Comparison of ENCODE assay signal across 6 cellular contexts in genomic region chr9:136726631-136727191, GRCh38. TPM values are rescaled to one million over a fixed set of nuclear protein-coding genes. Genes with fewer than 3 reads are reported as not detected.
A peak's percentile ranks its signal among the peaks of the same experiment; 100 is the strongest.
DNase-seq lines count a peak whose midpoint lies in the region; ATAC-seq and TF ChIP-seq lines count a peak whose summit lies in the region.

No MANE protein-coding gene starts in this region.

- H3K36me3 Mint-ChIP-seq in naive thymus-derived CD8-positive, alpha-beta T cell: peaks cover 6 to 35% (median 21%) of the 10 kb centered on the region in 3 donors

- peak; percentile 15 to 58 for ATAC-seq in naive thymus-derived CD8-positive, alpha-beta T cell
- ATAC-seq in HG03108 (IDR thresholded peaks at IDR 0.05; ENCODE audit: unreplicated experiment): no peak
- ATAC-seq in GM19023 (IDR thresholded peaks at IDR 0.05; ENCODE audit: unreplicated experiment): no peak

- no peaks in the 10 kb centered on the region for H3K27me3 Mint-ChIP-seq in naive thymus-derived CD8-positive, alpha-beta T cell

- no peaks in the 10 kb centered on the region for H3K27me3 ChIP-seq in BE2C
- H3K27me3 ChIP-seq in MG63: no peaks in the 10 kb centered on the region

- peak overlapping the region; percentile 91 to 99 (median 96) for H3K4me3 Mint-ChIP-seq in naive thymus-derived CD8-positive, alpha-beta T cell

- H3K4me1 ChIP-seq in BE2C: peaks cover 12% of the 10 kb centered on the region

- no peaks in the 10 kb centered on the region; the same call in 1 of the 2 replicates for H3K9me3 ChIP-seq in BE2C
- no peaks in the 10 kb centered on the region for H3K9me3 ChIP-seq in MG63

- peak; percentile 54 for DNase-seq in BE2C
- DNase-seq in MG63: no peak
- DNase-seq in astrocyte of the hippocampus (ENCODE audit: low read depth, low spot score): peak; percentile 51
- peak in 7 of 10 donors; percentile 21 to 50 (median 44) for DNase-seq in naive thymus-derived CD8-positive, alpha-beta T cell

- H3K27ac Mint-ChIP-seq in naive thymus-derived CD8-positive, alpha-beta T cell: peak overlapping the region; percentile 75 to 97 (median 92)

- H3K4me1 Mint-ChIP-seq in naive thymus-derived CD8-positive, alpha-beta T cell: peaks cover 15 to 41% (median 30%) of the 10 kb centered on the region in 4 donors

- peak; percentile 80 for TF ChIP-seq CTCF in BE2C (IDR thresholded peaks at IDR 0.05; ENCODE audit: low read depth, low read length)

- POLR2A ChIA-PET in naive thymus-derived CD8-positive, alpha-beta T cell (lab: Charles Lee): interaction anchor here (0.6 to 3.5 kb wide), 20 partner anchors 7 to 403 kb away, joined by 3 to 38 read pairs (median 6); partner anchors contain the start of genes AGPAT2, LCN10, LCN8 and TMEM141

- H3K36me3 ChIP-seq in BE2C (peaks cover 56% of the 10 kb centered on the region), MG63 (peaks cover 58% of the 10 kb centered on the region)

- no peaks in the 10 kb centered on the region for H3K9me3 Mint-ChIP-seq in naive thymus-derived CD8-positive, alpha-beta T cell

- H3K4me3 ChIP-seq in BE2C (ENCODE audit: low read depth, low read length) (peak overlapping the region; percentile 100), MG63 (peak overlapping the region; percentile 98)

RNA-seq across cellular contexts. Expression of gene DIPK1B, which starts 14.3 kb away (rescaled TPM):
- 119 TPM for polyA plus RNA-seq in BE2C (2012; ENCODE audit: insufficient read depth, insufficient read length, low read depth)
- 11.5 and 13.3 TPM in 2 replicates for total RNA-seq in MG63 (2014; rRNA removed; shearing (Covaris generic); ENCODE audit: low replicate concordance)
- total RNA-seq in naive thymus-derived CD8-positive, alpha-beta T cell: 1 to 10 TPM in 1 of 2 experiments, under 1 TPM in 1; 0.58 to 1.1 TPM
- polyA plus RNA-seq in naive thymus-derived CD8-positive, alpha-beta T cell: under 1 TPM in 1 of 3 donors, not detected in 2; 0.07 TPM

RNA-seq across cellular contexts. Expression of gene LCN10, which starts 16.0 kb away (rescaled TPM):
- not detected for polyA plus RNA-seq in BE2C (2012; ENCODE audit: insufficient read depth, insufficient read length, low read depth)
- total RNA-seq in MG63 (2014; rRNA removed; shearing (Covaris generic); ENCODE audit: low replicate concordance): not detected in 2 replicates
- total RNA-seq in naive thymus-derived CD8-positive, alpha-beta T cell: 10 to 100 TPM; 11.0 to 11.1 TPM
- 1 to 10 TPM in 2 of 3 donors, under 1 TPM in 1; 0.60 to 6.6 (median 3.1) TPM for polyA plus RNA-seq in naive thymus-derived CD8-positive, alpha-beta T cell

RNA-seq across cellular contexts. Expression of gene LCN6, which starts 21.6 kb away (rescaled TPM):
- polyA plus RNA-seq in BE2C (2012; ENCODE audit: insufficient read depth, insufficient read length, low read depth): not detected
- not detected in 2 replicates for total RNA-seq in MG63 (2014; rRNA removed; shearing (Covaris generic); ENCODE audit: low replicate concordance)
- not detected for total RNA-seq in naive thymus-derived CD8-positive, alpha-beta T cell
- not detected for polyA plus RNA-seq in naive thymus-derived CD8-positive, alpha-beta T cell

RNA-seq across cellular contexts. Expression of gene LCN8, which starts 31.3 kb away (rescaled TPM):
- not detected for polyA plus RNA-seq in BE2C (2012; ENCODE audit: insufficient read depth, insufficient read length, low read depth)
- total RNA-seq in MG63 (2014; rRNA removed; shearing (Covaris generic); ENCODE audit: low replicate concordance): not detected in 2 replicates
- 1 to 10 TPM; 1.4 to 2.6 TPM for total RNA-seq in naive thymus-derived CD8-positive, alpha-beta T cell
- polyA plus RNA-seq in naive thymus-derived CD8-positive, alpha-beta T cell: not detected

RNA-seq across cellular contexts. Expression of gene LCN15, which starts 37.6 kb away (rescaled TPM):
- not detected for polyA plus RNA-seq in BE2C (2012; ENCODE audit: insufficient read depth, insufficient read length, low read depth)
- total RNA-seq in MG63 (2014; rRNA removed; shearing (Covaris generic); ENCODE audit: low replicate concordance): not detected in 2 replicates
- not detected for total RNA-seq in naive thymus-derived CD8-positive, alpha-beta T cell
- not detected for polyA plus RNA-seq in naive thymus-derived CD8-positive, alpha-beta T cell

Comparison
In these comparisons a context has a peak if more than half of its experiments do, and no peak if none do; other contexts are left out.
1. ATAC-seq: peak in naive thymus-derived CD8-positive, alpha-beta T cell (2 of 2); none in HG03108 (single experiment) and GM19023 (single experiment).
2. RNA of gene LCN10, which starts 16.0 kb away (total RNA-seq): 11.0 to 11.1 TPM in naive thymus-derived CD8-positive, alpha-beta T cell; not detected in MG63; every median in the first group is over 10 times any median in the second.